24 cellular contexts compared by ENCODE assay signal in the genomic region with DNA sequence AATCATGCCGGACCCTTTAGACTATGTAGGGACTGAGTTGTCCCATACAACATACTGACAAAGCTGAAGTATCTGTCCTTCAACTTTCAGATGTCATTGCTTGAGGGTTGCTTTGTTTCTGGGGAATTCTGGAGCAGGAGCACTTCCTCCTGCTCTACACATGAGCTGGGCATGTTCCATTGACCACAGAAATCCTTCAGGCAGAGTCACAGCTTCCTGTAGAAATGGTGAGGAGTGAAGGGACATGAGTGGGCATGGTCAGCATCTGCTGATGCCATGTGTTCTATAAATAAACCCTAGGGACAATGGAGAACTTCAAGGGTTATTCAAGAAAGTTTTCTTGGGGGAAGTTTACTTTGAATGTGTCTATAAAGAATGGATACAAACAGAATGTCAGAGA.
DNase-seq lines count a peak whose midpoint lies in the region; ATAC-seq and TF ChIP-seq lines count a peak whose summit lies in the region.
"Had no signal": no experiment of that assay in that cellular context is flagged by ENCODE, and none has a peak within 500 bp of the region (broad histone marks: within the 10 kb centered on the region; RNA-seq: fewer than 3 reads in every experiment).

No MANE protein-coding gene starts in this region.

- TF ChIP-seq RAD21 in SK-N-SH (IDR thresholded peaks at IDR 0.05; ENCODE audit: low read length): no peak

- H3K36me3 ChIP-seq in SK-N-SH (replicated peaks in 1 of 2; ENCODE audit: control insufficient read depth in 1 of 2, insufficient read depth in 2 of 2, low read length in 1 of 2): no peaks in the 10 kb centered on the region
- H3K36me3 ChIP-seq: upper lobe of right lung had no signal

- H3K4me1 ChIP-seq in SK-N-SH (ENCODE audit: control insufficient read depth in 1 of 2, insufficient read depth in 2 of 2, low read depth in 1 of 2, low read length in 1 of 2): no peaks in the 10 kb centered on the region; a peak in 1 of 4 replicates
- H3K4me1 ChIP-seq: upper lobe of right lung had no signal

- H3K4me3 ChIP-seq in SK-N-SH (ENCODE audit: low read depth in 2 of 2, low read length in 1 of 2): no peak overlapping the region
- no peak overlapping the region for H3K4me3 ChIP-seq in foreskin fibroblast (ENCODE audit: low read depth in 1 of 2, low read length in 2 of 2)
- H3K4me3 ChIP-seq: GM12878, smooth muscle cell, upper lobe of right lung had no signal

- no peaks in the 10 kb centered on the region for H3K27me3 ChIP-seq in SK-N-SH (ENCODE audit: insufficient read depth)
- H3K27me3 ChIP-seq: upper lobe of right lung had no signal

- no peaks in the 10 kb centered on the region for H3K9me3 ChIP-seq in SK-N-SH
- H3K9me3 ChIP-seq: upper lobe of right lung had no signal

- ATAC-seq in SK-N-SH treated with all-trans-retinoic acid at 6 μM for 48 hours (no peak), HG03520 (IDR thresholded peaks at IDR 0.05; ENCODE audit: unreplicated experiment) (no peak)
- ATAC-seq: activated T-cell treated with anti-CD3 and anti-CD28 coated beads, Interleukin-2, amount 50 U/mL, for 72 hours; GM12878; HCT116; naive thymus-derived CD4-positive, alpha-beta T cell; upper lobe of right lung had no signal

- no peaks in the 10 kb centered on the region for H3K9me2 ChIP-seq in SK-N-SH

- CTCF ChIA-PET in SK-N-SH (lab: Yijun Ruan, JAX): interaction anchor here (1.0 kb wide), 1 partner anchor 13 kb away, joined by 5 read pairs; no protein-coding TSS in a partner anchor

- POLR2A ChIA-PET in SK-N-SH (lab: Yijun Ruan, JAX): no interaction called here

- H3K9ac ChIP-seq in SK-N-SH: no peak overlapping the region

- TF ChIP-seq CTCF in SK-N-SH (IDR thresholded peaks at IDR 0.05) (no peak), foreskin fibroblast (IDR thresholded peaks at IDR 0.05; ENCODE audit: low read depth, low read length) (no peak)

- no peaks in the 10 kb centered on the region for H3K79me2 ChIP-seq in SK-N-SH (ENCODE audit: insufficient read depth)

- peak overlapping the region; percentile 13; the same call in 1 of the 2 replicates for H2AFZ ChIP-seq in SK-N-SH (ENCODE audit: low read depth)

- no peaks in the 10 kb centered on the region for H3F3A ChIP-seq in SK-N-SH (replicated peaks; ENCODE audit: insufficient read depth)

- H3K4me2 ChIP-seq in SK-N-SH: no peak overlapping the region
- H3K4me2 ChIP-seq: smooth muscle cell had no signal

- H3K27ac ChIP-seq in SK-N-SH (ENCODE audit: low read depth in 2 of 2, low read length in 1 of 2): no peak overlapping the region
- H3K27ac ChIP-seq: 22Rv1, upper lobe of right lung, VCaP had no signal

- WGBS in SK-N-SH (ENCODE audit: low lambda C conversion rate): 50% methylated on average over 1 of the region's 1 CpG

- H4K20me1 ChIP-seq in SK-N-SH (ENCODE audit: insufficient read depth): no peaks in the 10 kb centered on the region

- no peak for TF ChIP-seq EP300 in SK-N-SH (IDR thresholded peaks at IDR 0.05; ENCODE audit: borderline replicate concordance in 1 of 2, low read depth in 1 of 2, low read length in 1 of 2)

- no peak for DNase-seq in SK-N-SH
- peak; percentile 76 for DNase-seq in M059J (ENCODE audit: low read depth)
- DNase-seq in foreskin fibroblast: peak; percentile 40 to 75
- DNase-seq in stromal cell of bone marrow (ENCODE audit: low read depth): peak; percentile 14
- DNase-seq in NCI-H82 treated with DMSO at 0.1 percent for 48 hours (lab: John Stamatoyannopoulos, UW; ENCODE audit: unreplicated experiment): no peak
- no peak for DNase-seq in NCI-H510A treated with DMSO at 0.1 percent for 48 hours (lab: John Stamatoyannopoulos, UW)
- DNase-seq: activated CD4-positive, alpha-beta T cell treated with anti-CD3 and anti-CD28 coated beads for 48 hours; activated naive CD4-positive, alpha-beta T cell treated with Interleukin-2 at 50 U/mL for 16 hours; activated T-cell treated with anti-CD3 and anti-CD28 coated beads, Interleukin-2, amount 50 U/mL, for 72 hours; dermis blood vessel endothelial cell; KBM-7; naive thymus-derived CD4-positive, alpha-beta T cell; NCI-H1436; NCI-H526; nucleus accumbens; stimulated activated CD4-positive, alpha-beta T cell treated with anti-CD3 and anti-CD28 coated beads, Interleukin-2, amount 100 ng/mL, for 24 hours; upper lobe of right lung had no signal

TF ChIP-seq in SK-N-SH, 30 proteins besides CTCF, POLR2A, EP300 and RAD21 (continues in another document):
- TF ChIP-seq SMC3 (IDR thresholded peaks at IDR 0.05; ENCODE audit: low read depth, low read length) (no peak), NRF1 (IDR thresholded peaks at IDR 0.05; ENCODE audit: low read depth, low read length) (no peak), GATA2 (CRISPR knock-in tag; IDR thresholded peaks at IDR 0.05) (no peak), TAF1 (IDR thresholded peaks at IDR 0.05; ENCODE audit: borderline replicate concordance, low read depth, low read length) (no peak), ELF1 (IDR thresholded peaks at IDR 0.05) (no peak), YY1 (IDR thresholded peaks at IDR 0.05; ENCODE audit: low read depth) (no peak)
- TF ChIP-seq, protein P1, sequence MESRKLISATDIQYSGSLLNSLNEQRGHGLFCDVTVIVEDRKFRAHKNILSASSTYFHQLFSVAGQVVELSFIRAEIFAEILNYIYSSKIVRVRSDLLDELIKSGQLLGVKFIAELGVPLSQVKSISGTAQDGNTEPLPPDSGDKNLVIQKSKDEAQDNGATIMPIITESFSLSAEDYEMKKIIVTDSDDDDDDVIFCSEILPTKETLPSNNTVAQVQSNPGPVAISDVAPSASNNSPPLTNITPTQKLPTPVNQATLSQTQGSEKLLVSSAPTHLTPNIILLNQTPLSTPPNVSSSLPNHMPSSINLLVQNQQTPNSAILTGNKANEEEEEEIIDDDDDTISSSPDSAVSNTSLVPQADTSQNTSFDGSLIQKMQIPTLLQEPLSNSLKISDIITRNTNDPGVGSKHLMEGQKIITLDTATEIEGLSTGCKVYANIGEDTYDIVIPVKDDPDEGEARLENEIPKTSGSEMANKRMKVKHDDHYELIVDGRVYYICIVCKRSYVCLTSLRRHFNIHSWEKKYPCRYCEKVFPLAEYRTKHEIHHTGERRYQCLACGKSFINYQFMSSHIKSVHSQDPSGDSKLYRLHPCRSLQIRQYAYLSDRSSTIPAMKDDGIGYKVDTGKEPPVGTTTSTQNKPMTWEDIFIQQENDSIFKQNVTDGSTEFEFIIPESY (IDR thresholded peaks at IDR 0.05; ENCODE audit: borderline replicate concordance, low read depth): no peak
- TF ChIP-seq, protein P2, sequence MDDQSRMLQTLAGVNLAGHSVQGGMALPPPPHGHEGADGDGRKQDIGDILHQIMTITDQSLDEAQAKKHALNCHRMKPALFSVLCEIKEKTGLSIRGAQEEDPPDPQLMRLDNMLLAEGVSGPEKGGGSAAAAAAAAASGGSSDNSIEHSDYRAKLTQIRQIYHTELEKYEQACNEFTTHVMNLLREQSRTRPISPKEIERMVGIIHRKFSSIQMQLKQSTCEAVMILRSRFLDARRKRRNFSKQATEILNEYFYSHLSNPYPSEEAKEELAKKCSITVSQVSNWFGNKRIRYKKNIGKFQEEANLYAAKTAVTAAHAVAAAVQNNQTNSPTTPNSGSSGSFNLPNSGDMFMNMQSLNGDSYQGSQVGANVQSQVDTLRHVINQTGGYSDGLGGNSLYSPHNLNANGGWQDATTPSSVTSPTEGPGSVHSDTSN (IDR thresholded peaks at IDR 0.05): no peak

TF ChIP-seq in SK-N-SH treated with all-trans-retinoic acid at 6 μM for 48 hours, 23 proteins besides CTCF, POLR2A, EP300 and RAD21 (continues in another document):
- TF ChIP-seq BACH2 (CRISPR knock-in tag; IDR thresholded peaks at IDR 0.05; ENCODE audit: borderline replicate concordance): no peak
- no peak for TF ChIP-seq TCF4 (CRISPR knock-in tag; IDR thresholded peaks at IDR 0.05; ENCODE audit: borderline replicate concordance)
- no peak for TF ChIP-seq ZNF70 (CRISPR knock-in tag; IDR thresholded peaks at IDR 0.05)
- TF ChIP-seq, protein P3, sequence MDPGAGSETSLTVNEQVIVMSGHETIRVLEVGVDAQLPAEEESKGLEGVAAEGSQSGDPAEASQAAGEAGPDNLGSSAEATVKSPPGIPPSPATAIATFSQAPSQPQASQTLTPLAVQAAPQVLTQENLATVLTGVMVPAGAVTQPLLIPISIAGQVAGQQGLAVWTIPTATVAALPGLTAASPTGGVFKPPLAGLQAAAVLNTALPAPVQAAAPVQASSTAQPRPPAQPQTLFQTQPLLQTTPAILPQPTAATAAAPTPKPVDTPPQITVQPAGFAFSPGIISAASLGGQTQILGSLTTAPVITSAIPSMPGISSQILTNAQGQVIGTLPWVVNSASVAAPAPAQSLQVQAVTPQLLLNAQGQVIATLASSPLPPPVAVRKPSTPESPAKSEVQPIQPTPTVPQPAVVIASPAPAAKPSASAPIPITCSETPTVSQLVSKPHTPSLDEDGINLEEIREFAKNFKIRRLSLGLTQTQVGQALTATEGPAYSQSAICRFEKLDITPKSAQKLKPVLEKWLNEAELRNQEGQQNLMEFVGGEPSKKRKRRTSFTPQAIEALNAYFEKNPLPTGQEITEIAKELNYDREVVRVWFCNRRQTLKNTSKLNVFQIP (CRISPR knock-in tag; IDR thresholded peaks at IDR 0.05; ENCODE audit: borderline replicate concordance, low read depth): no peak
- no peak for TF ChIP-seq PPARA (CRISPR knock-in tag; IDR thresholded peaks at IDR 0.05; ENCODE audit: borderline replicate concordance)
- TF ChIP-seq ISL1 (CRISPR knock-in tag; IDR thresholded peaks at IDR 0.05): no peak
- no peak for TF ChIP-seq ZFP3 (CRISPR knock-in tag; IDR thresholded peaks at IDR 0.05)
- TF ChIP-seq ZNF565 (CRISPR knock-in tag; conservative IDR thresholded peaks at IDR 0.05; ENCODE audit: low read depth): no peak
- no peak for TF ChIP-seq GLIS3 (CRISPR knock-in tag; IDR thresholded peaks at IDR 0.05)
- no peak for TF ChIP-seq ZFP30 (CRISPR knock-in tag; IDR thresholded peaks at IDR 0.05)
- TF ChIP-seq, protein P4, sequence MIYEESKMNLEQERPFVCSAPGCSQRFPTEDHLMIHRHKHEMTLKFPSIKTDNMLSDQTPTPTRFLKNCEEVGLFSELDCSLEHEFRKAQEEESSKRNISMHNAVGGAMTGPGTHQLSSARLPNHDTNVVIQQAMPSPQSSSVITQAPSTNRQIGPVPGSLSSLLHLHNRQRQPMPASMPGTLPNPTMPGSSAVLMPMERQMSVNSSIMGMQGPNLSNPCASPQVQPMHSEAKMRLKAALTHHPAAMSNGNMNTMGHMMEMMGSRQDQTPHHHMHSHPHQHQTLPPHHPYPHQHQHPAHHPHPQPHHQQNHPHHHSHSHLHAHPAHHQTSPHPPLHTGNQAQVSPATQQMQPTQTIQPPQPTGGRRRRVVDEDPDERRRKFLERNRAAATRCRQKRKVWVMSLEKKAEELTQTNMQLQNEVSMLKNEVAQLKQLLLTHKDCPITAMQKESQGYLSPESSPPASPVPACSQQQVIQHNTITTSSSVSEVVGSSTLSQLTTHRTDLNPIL (CRISPR knock-in tag; IDR thresholded peaks at IDR 0.05; ENCODE audit: low read depth): no peak
- TF ChIP-seq CSDC2 (CRISPR knock-in tag; IDR thresholded peaks at IDR 0.05): no peak

Comparison
In these comparisons a context has a peak if more than half of its experiments do, and no peak if none do; other contexts are left out.
1. DNase-seq: peak in M059J (single experiment), foreskin fibroblast (2 of 2) and stromal cell of bone marrow (single experiment); none in SK-N-SH (single experiment), NCI-H82 treated with DMSO at 0.1 percent for 48 hours (single experiment) and NCI-H510A treated with DMSO at 0.1 percent for 48 hours (single experiment).